11 cellular contexts compared by ENCODE assay signal in the genomic region with DNA sequence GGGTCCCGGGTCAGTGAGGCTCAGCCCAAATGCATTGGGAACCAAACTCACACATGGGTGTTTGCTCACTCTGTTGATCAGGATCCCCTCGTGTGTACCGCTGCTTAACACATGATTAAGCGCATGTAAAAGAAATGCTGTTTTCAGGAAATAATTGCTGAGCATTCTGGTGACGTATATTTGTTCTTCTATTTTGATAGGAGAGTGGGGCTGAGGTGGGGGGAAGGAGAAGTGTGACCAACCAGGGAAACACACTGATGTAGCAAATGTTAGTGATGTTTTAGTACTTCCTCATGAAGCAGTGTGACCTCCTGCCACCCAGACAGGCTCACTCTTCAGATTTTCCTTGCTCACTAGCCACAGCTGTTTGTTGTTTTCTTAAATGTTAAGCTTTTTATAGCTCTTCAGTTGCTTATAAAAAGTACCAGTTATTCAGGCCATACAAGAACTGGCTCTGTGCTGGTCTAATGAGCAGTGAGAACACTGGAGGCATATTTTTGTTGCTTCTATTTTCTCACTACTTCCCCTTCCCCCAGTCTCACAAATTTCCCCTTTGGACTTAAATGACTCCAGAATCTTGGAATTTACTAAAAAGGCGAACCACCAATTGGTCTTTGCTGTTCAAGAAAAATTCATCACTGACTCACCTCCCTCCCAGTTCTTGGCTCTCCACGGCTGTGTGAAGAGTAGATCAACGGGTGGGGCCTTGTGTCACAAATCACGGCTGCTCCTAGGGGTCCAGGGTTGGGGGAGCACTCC.
DNase-seq lines count a peak whose midpoint lies in the region; ATAC-seq and TF ChIP-seq lines count a peak whose summit lies in the region.
"Had no signal": no experiment of that assay in that cellular context is flagged by ENCODE, and none has a peak within 500 bp of the region (broad histone marks: within the 10 kb centered on the region; RNA-seq: fewer than 3 reads in every experiment).

No MANE protein-coding gene starts in this region.

- DNase-seq in GM03348 (ENCODE audit: low spot score) = peak; percentile 52
- DNase-seq in RWPE2 (ENCODE audit: low spot score) = no peak
- peak; percentile 87 for DNase-seq in fibroblast of peridontal ligament (ENCODE audit: extremely low read depth)
- no peak for DNase-seq in GM23338 (ENCODE audit: low spot score)
- DNase-seq in CD4-positive, alpha-beta memory T cell = no peak
- no peak for DNase-seq in NCI-H345 (lab: John Stamatoyannopoulos, UW)
- DNase-seq: dermis blood vessel endothelial cell, H7, WERI-Rb-1 had no signal

- H3K4me3 Mint-ChIP-seq in GM23338 = no peak overlapping the region
- H3K4me3 Mint-ChIP-seq in CD4-positive, alpha-beta memory T cell = no peak overlapping the region

- H3K4me1 Mint-ChIP-seq in GM23338 = peaks cover 16% of the 10 kb centered on the region
- H3K4me1 Mint-ChIP-seq in CD4-positive, alpha-beta memory T cell = peaks cover 0 to under 1% (median 0%) of the 10 kb centered on the region in 4 donors

- H3K9ac ChIP-seq in skeletal muscle satellite cell (ENCODE audit: low read depth, low read length) = peak overlapping the region; percentile 1

- intact Hi-C loops in CD4-positive, alpha-beta memory T cell (cut with micrococcal nuclease) = no loop called here

- no peaks in the 10 kb centered on the region for H3K36me3 Mint-ChIP-seq in GM23338 (ENCODE audit: low read depth)
- H3K36me3 Mint-ChIP-seq in CD4-positive, alpha-beta memory T cell = no peaks in the 10 kb centered on the region

- H3K27me3 ChIP-seq in RWPE2 (ENCODE audit: insufficient read depth, poor library complexity, severe bottlenecking) (no peaks in the 10 kb centered on the region), skeletal muscle satellite cell (ENCODE audit: control insufficient read depth, insufficient read depth, low read length) (no peaks in the 10 kb centered on the region), GM23338 (ENCODE audit: insufficient read depth) (no peaks in the 10 kb centered on the region)
- H3K27me3 ChIP-seq in CD4-positive, alpha-beta memory T cell (ENCODE audit: insufficient read depth, low read length) = peaks cover 4% of the 10 kb centered on the region

- H3K4me3 ChIP-seq in RWPE2 (ENCODE audit: severe bottlenecking) (no peak overlapping the region), skeletal muscle satellite cell (ENCODE audit: low read length) (no peak overlapping the region), GM23338 (no peak overlapping the region)
- no peak overlapping the region for H3K4me3 ChIP-seq in CD4-positive, alpha-beta memory T cell (ENCODE audit: low read length in 2 of 2)

- no peaks in the 10 kb centered on the region for H3K9me2 ChIP-seq in GM23338 (ENCODE audit: insufficient read depth)

- no peaks in the 10 kb centered on the region for H3F3A ChIP-seq in GM23338 (replicated peaks; ENCODE audit: low read depth)

- ATAC-seq in RWPE2 (ENCODE audit: low read depth) (peak; percentile 83), GM23338 (no peak), GM18505 (IDR thresholded peaks at IDR 0.05; ENCODE audit: unreplicated experiment) (no peak)

- TF ChIP-seq POLR2A in GM18505 (IDR thresholded peaks at IDR 0.05; ENCODE audit: borderline replicate concordance, extremely low read depth, insufficient read depth, insufficient read length) = no peak

- CTCF ChIA-PET in CD4-positive, alpha-beta memory T cell (lab: Charles Lee; ENCODE audit: partially characterized antibody) = interaction anchor here (1.2 to 1.7 kb wide), 3 partner anchors 17 to 27 kb away, joined by 4 to 6 read pairs (median 6); no protein-coding TSS in a partner anchor

- H3K27ac ChIP-seq in RWPE2 (ENCODE audit: poor library complexity, severe bottlenecking) (peak overlapping the region; percentile 1), GM23338 (ENCODE audit: low read depth) (no peak overlapping the region)
- no peak overlapping the region for H3K27ac ChIP-seq in CD4-positive, alpha-beta memory T cell (ENCODE audit: low read depth, low read length)
- H3K27ac ChIP-seq: WERI-Rb-1 had no signal

- H3K9me3 ChIP-seq in RWPE2 (ENCODE audit: severe bottlenecking) (no peaks in the 10 kb centered on the region), skeletal muscle satellite cell (replicated peaks; ENCODE audit: low read length) (no peaks in the 10 kb centered on the region)
- no peaks in the 10 kb centered on the region for H3K9me3 ChIP-seq in CD4-positive, alpha-beta memory T cell (ENCODE audit: control insufficient read depth in 1 of 2, low read length in 2 of 2)

- POLR2A ChIA-PET in CD4-positive, alpha-beta memory T cell (lab: Charles Lee; ENCODE audit: partially characterized antibody) = no interaction called here

- H3K4me2 ChIP-seq in skeletal muscle satellite cell (ENCODE audit: low read length) = peak overlapping the region; percentile 34
- H3K4me2 ChIP-seq in GM23338 = no peak overlapping the region

- no peak overlapping the region for H3K27ac Mint-ChIP-seq in GM23338
- no peak overlapping the region for H3K27ac Mint-ChIP-seq in CD4-positive, alpha-beta memory T cell

- H3K4me1 ChIP-seq in RWPE2 (ENCODE audit: insufficient read depth, poor library complexity, severe bottlenecking) (peaks cover 7% of the 10 kb centered on the region), skeletal muscle satellite cell (ENCODE audit: control insufficient read depth, insufficient read depth, low read length) (peaks cover 15% of the 10 kb centered on the region), GM23338 (ENCODE audit: insufficient read depth) (0 out of 2 replicates have a peak, but pooled peaks cover 4% of the 10 kb centered on the region)
- no peaks in the 10 kb centered on the region for H3K4me1 ChIP-seq in CD4-positive, alpha-beta memory T cell (ENCODE audit: insufficient read depth, low read length)

- H4K20me1 ChIP-seq in GM23338 (replicated peaks; ENCODE audit: insufficient read depth) = no peaks in the 10 kb centered on the region

- H3K79me2 ChIP-seq in GM23338 (replicated peaks; ENCODE audit: insufficient read depth) = no peaks in the 10 kb centered on the region

- no peaks in the 10 kb centered on the region for H3K9me3 Mint-ChIP-seq in GM23338
- no peaks in the 10 kb centered on the region for H3K9me3 Mint-ChIP-seq in CD4-positive, alpha-beta memory T cell

- TF ChIP-seq CTCF in RWPE2 (IDR thresholded peaks at IDR 0.05; ENCODE audit: poor library complexity, severe bottlenecking) = no peak
- TF ChIP-seq CTCF in GM23338 (conservative IDR thresholded peaks at IDR 0.05; ENCODE audit: low read depth in 2 of 2) = no peak

- H2AFZ ChIP-seq in GM23338 = no peak overlapping the region

- no peaks in the 10 kb centered on the region for H3K36me3 ChIP-seq in RWPE2 (ENCODE audit: low read depth)
- no peaks in the 10 kb centered on the region for H3K36me3 ChIP-seq in skeletal muscle satellite cell (ENCODE audit: insufficient read depth, low read length)
- H3K36me3 ChIP-seq in GM23338 (ENCODE audit: insufficient read depth) = no peaks in the 10 kb centered on the region
- H3K36me3 ChIP-seq in CD4-positive, alpha-beta memory T cell (ENCODE audit: insufficient read depth, low read length) = no peaks in the 10 kb centered on the region
- H3K36me3 ChIP-seq: WERI-Rb-1 had no signal

- H3K27me3 Mint-ChIP-seq in GM23338 (ENCODE audit: insufficient read depth, low read depth, poor library complexity) = peaks cover 1% of the 10 kb centered on the region
- H3K27me3 Mint-ChIP-seq in CD4-positive, alpha-beta memory T cell = peaks cover 2% of the 10 kb centered on the region in 2 donors

TF ChIP-seq in GM23338, 12 proteins besides CTCF, POLR2A, EP300 and RAD21 (continues in another document):
- TF ChIP-seq ZNF114 (CRISPR knock-in tag; IDR thresholded peaks at IDR 0.05) = no peak

Comparison
In these comparisons a context has a peak if more than half of its experiments do, and no peak if none do; other contexts are left out.
1. DNase-seq: peak in GM03348 (single experiment) and fibroblast of peridontal ligament (single experiment); none in RWPE2 (single experiment), GM23338 (single experiment), CD4-positive, alpha-beta memory T cell (0 of 5) and NCI-H345 (single experiment).